ENCODE assay signal across 8 cellular contexts in the genomic region with DNA sequence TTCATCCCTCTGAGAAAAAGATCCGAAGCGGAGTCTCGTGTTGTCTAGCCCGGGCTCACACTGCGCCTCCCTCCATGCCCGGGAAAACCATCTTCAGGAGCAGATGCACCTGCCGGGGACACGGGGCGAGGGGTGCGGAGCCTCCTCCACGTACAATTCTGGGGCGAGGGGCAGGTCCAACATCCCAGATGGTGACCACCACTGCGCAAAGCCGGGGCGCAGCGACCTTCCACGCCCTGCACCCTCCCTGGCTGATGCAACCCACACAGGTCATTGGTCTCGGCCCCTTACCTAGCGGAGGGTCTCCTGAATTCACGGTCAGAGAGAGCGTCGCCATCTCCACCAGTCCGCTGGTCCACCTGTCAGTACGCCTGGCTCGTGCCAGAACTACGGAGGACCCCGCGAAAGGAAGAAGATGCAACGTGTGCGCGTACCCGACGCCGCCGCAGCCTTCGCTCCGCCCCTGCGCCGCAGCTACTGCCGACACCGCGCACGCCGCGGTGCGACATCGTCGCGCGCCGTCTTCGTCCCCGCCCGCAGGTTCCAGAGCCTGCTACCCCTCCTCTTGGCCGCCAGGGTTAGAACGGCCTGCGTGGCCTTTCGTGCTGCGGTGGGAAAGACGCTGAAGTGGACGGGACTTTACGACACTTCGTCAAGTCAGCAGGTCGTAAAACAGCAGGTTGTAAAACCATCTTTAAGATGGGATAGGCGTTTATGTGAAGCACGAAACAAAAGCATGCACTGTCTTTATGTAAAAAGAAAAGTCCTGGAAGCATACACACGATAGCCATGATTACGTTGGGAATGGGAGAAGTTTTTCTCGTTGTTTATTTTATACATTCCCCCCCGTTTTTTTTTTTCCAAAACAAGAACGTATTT. TPM values are rescaled to one million over a fixed set of nuclear protein-coding genes. Genes with fewer than 3 reads are reported as not detected.
A peak's percentile ranks its signal among the peaks of the same experiment; 100 is the strongest.
DNase-seq lines count a peak whose midpoint lies in the region; ATAC-seq and TF ChIP-seq lines count a peak whose summit lies in the region.

A gene (minus strand): TSS at position 454 of the 879 bp plus-strand sequence. CDS start 117 bp downstream, at position 337.

- peak within 1 kb of the TSS; percentile 87 for H3K27ac ChIP-seq in CD4-positive, CD25-positive, alpha-beta regulatory T cell (ENCODE audit: insufficient read depth, low read length, poor library complexity, severe bottlenecking)
- H3K27ac ChIP-seq in ectodermal cell (ENCODE audit: insufficient read depth, low read depth, low read length, poor library complexity, severe bottlenecking) (peak within 1 kb of the TSS; percentile 62), lower lobe of right lung (peak within 1 kb of the TSS; percentile 83)

- ATAC-seq in CD4-positive, CD25-positive, alpha-beta regulatory T cell (ENCODE audit: low read depth in 2 of 2), result peak; percentile 98 to 100
- ATAC-seq in GM19397 (IDR thresholded peaks at IDR 0.05; ENCODE audit: unreplicated experiment) (peak; percentile 100), HG03575 (IDR thresholded peaks at IDR 0.05; ENCODE audit: extremely low read depth, insufficient number of reproducible peaks, low FRiP score, unreplicated experiment) (peak; percentile 95), lower lobe of right lung (peak; percentile 100)
- ATAC-seq in activated CD8-positive, alpha-beta T cell treated with anti-CD3 and anti-CD28 coated beads for 36 hours, result peak; percentile 98

- peak; percentile 91 to 99 (median 96) for DNase-seq in CD4-positive, CD25-positive, alpha-beta regulatory T cell
- DNase-seq in NCI-H82 treated with DMSO at 0.1 percent for 48 hours (lab: John Stamatoyannopoulos, UW; ENCODE audit: unreplicated experiment), result peak; percentile 95
- DNase-seq in activated CD8-positive, alpha-beta T cell treated with anti-CD3 and anti-CD28 coated beads for 36 hours, result peak; percentile 94
- DNase-seq in lower lobe of right lung, result peak; percentile 96
- peak; percentile 76 to 90 (median 88) for DNase-seq in stimulated activated CD4-positive, alpha-beta T cell treated with anti-CD3 and anti-CD28 coated beads, TNF-alpha, amount 100 ng/mL, for 4 hours (ENCODE audit: low read depth in 3 of 3)

- H3K27me3 ChIP-seq in CD4-positive, CD25-positive, alpha-beta regulatory T cell (ENCODE audit: control insufficient read depth, insufficient read depth, low read length), result no peaks in the 10 kb centered on the region
- no peaks in the 10 kb centered on the region for H3K27me3 ChIP-seq in ectodermal cell (ENCODE audit: control insufficient read depth, insufficient read depth, low read length, poor library complexity, severe bottlenecking)
- no peaks in the 10 kb centered on the region for H3K27me3 ChIP-seq in lower lobe of right lung (ENCODE audit: low read depth)

- peak within 1 kb of the TSS; percentile 98 for H3K4me3 ChIP-seq in CD4-positive, CD25-positive, alpha-beta regulatory T cell (ENCODE audit: low read depth, low read length)
- peak within 1 kb of the TSS; percentile 96 for H3K4me3 ChIP-seq in ectodermal cell (ENCODE audit: insufficient read depth, low read depth, low read length)
- H3K4me3 ChIP-seq in lower lobe of right lung, result peak within 1 kb of the TSS; percentile 82

- H3K4me1 Mint-ChIP-seq in CD4-positive, CD25-positive, alpha-beta regulatory T cell, result peaks cover 6 to 49% (median 33%) of the 10 kb centered on the region in 4 donors
- H3K4me1 Mint-ChIP-seq in activated CD8-positive, alpha-beta T cell treated with anti-CD3 and anti-CD28 coated beads for 36 hours (ENCODE audit: low read depth), result peaks cover 33% of the 10 kb centered on the region

- no peaks in the 10 kb centered on the region for H3K27me3 Mint-ChIP-seq in CD4-positive, CD25-positive, alpha-beta regulatory T cell
- H3K27me3 Mint-ChIP-seq in activated CD8-positive, alpha-beta T cell treated with anti-CD3 and anti-CD28 coated beads for 36 hours, result no peaks in the 10 kb centered on the region

- H3K9me3 ChIP-seq in CD4-positive, CD25-positive, alpha-beta regulatory T cell (ENCODE audit: control insufficient read depth in 2 of 2, low read length in 2 of 2), result no peaks in the 10 kb centered on the region
- H3K9me3 ChIP-seq in ectodermal cell (ENCODE audit: control insufficient read depth, low read length), result no peaks in the 10 kb centered on the region
- no peaks in the 10 kb centered on the region for H3K9me3 ChIP-seq in lower lobe of right lung

- peak within 1 kb of the TSS; percentile 93 to 94 (median 94) for H3K4me3 Mint-ChIP-seq in CD4-positive, CD25-positive, alpha-beta regulatory T cell
- H3K4me3 Mint-ChIP-seq in activated CD8-positive, alpha-beta T cell treated with anti-CD3 and anti-CD28 coated beads for 36 hours, result peak within 1 kb of the TSS; percentile 99

- H3K9me3 Mint-ChIP-seq in CD4-positive, CD25-positive, alpha-beta regulatory T cell, result no peaks in the 10 kb centered on the region
- no peaks in the 10 kb centered on the region for H3K9me3 Mint-ChIP-seq in activated CD8-positive, alpha-beta T cell treated with anti-CD3 and anti-CD28 coated beads for 36 hours

- CTCF ChIA-PET in activated CD8-positive, alpha-beta T cell treated with anti-CD3 and anti-CD28 coated beads for 36 hours (lab: Charles Lee), result interaction anchor here (1.2 kb wide), 1 partner anchor 67 kb away, joined by 3 read pairs; no protein-coding TSS in a partner anchor

- H3K36me3 ChIP-seq in CD4-positive, CD25-positive, alpha-beta regulatory T cell (ENCODE audit: control insufficient read depth, insufficient read depth, low read length), result no peaks in the 10 kb centered on the region
- H3K36me3 ChIP-seq in ectodermal cell (ENCODE audit: control insufficient read depth, insufficient read depth, low read length) (no peaks in the 10 kb centered on the region), lower lobe of right lung (no peaks in the 10 kb centered on the region)

- peak within 1 kb of the TSS; percentile 95 to 97 (median 97) for H3K27ac Mint-ChIP-seq in CD4-positive, CD25-positive, alpha-beta regulatory T cell
- H3K27ac Mint-ChIP-seq in activated CD8-positive, alpha-beta T cell treated with anti-CD3 and anti-CD28 coated beads for 36 hours, result peak within 1 kb of the TSS; percentile 97

- H3K4me1 ChIP-seq in CD4-positive, CD25-positive, alpha-beta regulatory T cell (ENCODE audit: control insufficient read depth, insufficient read depth, low read length, poor library complexity, severe bottlenecking), result peaks cover 19% of the 10 kb centered on the region
- H3K4me1 ChIP-seq in ectodermal cell (ENCODE audit: control insufficient read depth, insufficient read depth, low read length), result no peaks in the 10 kb centered on the region
- H3K4me1 ChIP-seq in lower lobe of right lung, result peaks cover 30% of the 10 kb centered on the region

- intact Hi-C loops in activated CD8-positive, alpha-beta T cell treated with anti-CD3 and anti-CD28 coated beads for 36 hours (cut with micrococcal nuclease), result loop anchor here (5.0 kb wide), 1 partner anchor 46 kb away; a partner anchor contains a TSS
- intact Hi-C loops in lower lobe of right lung (cut with DNase I), result no loop called here

- WGBS in ectodermal cell, 2 experiments, result 1 to 2% methylated on average over 71 of the region's 71 CpGs

- H3K36me3 Mint-ChIP-seq in CD4-positive, CD25-positive, alpha-beta regulatory T cell, result no peaks in the 10 kb centered on the region
- H3K36me3 Mint-ChIP-seq in activated CD8-positive, alpha-beta T cell treated with anti-CD3 and anti-CD28 coated beads for 36 hours (ENCODE audit: low read depth), result peaks cover 33% of the 10 kb centered on the region

- peak; percentile 74 for TF ChIP-seq CTCF in activated CD8-positive, alpha-beta T cell treated with anti-CD3 and anti-CD28 coated beads for 36 hours (IDR thresholded peaks at IDR 0.05)
- TF ChIP-seq CTCF in lower lobe of right lung (IDR thresholded peaks at IDR 0.05), result peak; percentile 77

- POLR2A ChIA-PET in activated CD8-positive, alpha-beta T cell treated with anti-CD3 and anti-CD28 coated beads for 36 hours (lab: Charles Lee), result interaction anchor here (1.6 kb wide), 1 partner anchor 48 kb away, joined by 3 read pairs; a partner anchor contains a TSS

RNA-seq across cellular contexts. Expression of the gene that starts here (rescaled TPM):
- total RNA-seq in CD4-positive, CD25-positive, alpha-beta regulatory T cell, result 45.0 TPM
- polyA plus RNA-seq in CD4-positive, CD25-positive, alpha-beta regulatory T cell, result 10 to 100 TPM; 39.9 to 51.1 (median 43.0) TPM
- 100 to 1,000 TPM; 200 to 210 TPM for total RNA-seq in activated CD8-positive, alpha-beta T cell treated with anti-CD3 and anti-CD28 coated beads for 36 hours
- 114 TPM for polyA plus RNA-seq in ectodermal cell (2013, experiment 1 of 4)
- 115 TPM for polyA plus RNA-seq in ectodermal cell (2013, experiment 2 of 4)
- 85.9 TPM for polyA plus RNA-seq in ectodermal cell (2013, experiment 3 of 4)
- polyA plus RNA-seq in ectodermal cell (2013, experiment 4 of 4), result 90.1 TPM
- total RNA-seq in lower lobe of right lung, result 65.4 TPM

Comparison
In these comparisons a context has a peak if more than half of its experiments do, and no peak if none do; other contexts are left out.
1. Peak in every context shown above with its lines: DNase-seq, ATAC-seq, H3K4me3 ChIP-seq and H3K27ac ChIP-seq.